In genomic region chr21:29434982-29435381, GRCh38 we compare ENCODE assay signal across 8 cellular contexts.
A peak's percentile ranks its signal among the peaks of the same experiment; 100 is the strongest.
DNase-seq lines count a peak whose midpoint lies in the region; ATAC-seq, FAIRE-seq and TF ChIP-seq lines count a peak whose summit lies in the region.
"Not testable (repeated sequence)": the region's sequence is repeated elsewhere in the genome, so short reads cannot be mapped to it uniquely, and the experiment has no call there.

No MANE protein-coding gene starts in this region.

- peaks cover 28% of the 10 kb centered on the region for H3K4me1 ChIP-seq in CD4-positive, alpha-beta memory T cell (ENCODE audit: insufficient read depth, low read length)
- peaks cover 10% of the 10 kb centered on the region for H3K4me1 ChIP-seq in IMR-90 (ENCODE audit: control insufficient read depth, insufficient read depth, low read length)

- H3K9me3 Mint-ChIP-seq in CD4-positive, alpha-beta memory T cell; T-cell; activated CD8-positive, alpha-beta T cell treated with anti-CD3 and anti-CD28 coated beads for 36 hours; activated naive CD4-positive, alpha-beta T cell treated with anti-CD3 and anti-CD28 coated beads for 36 hours; memory B cell; stimulated activated memory B cell treated with anti-CD40 and anti-IgM and Interleukin-4, amounts not matched to agents 10 μg/mL and 1 μg/mL and 100 μg/mL, for 72 hours: not testable (repeated sequence)

- peak overlapping the region in 1 of 2 donors; percentile 9 for H3K4me3 ChIP-seq in CD4-positive, alpha-beta memory T cell (ENCODE audit: low read length in 2 of 2)
- H3K4me3 ChIP-seq in IMR-90 (ENCODE audit: insufficient read depth, low read depth, low read length): not testable (repeated sequence)

- not testable (repeated sequence) for H3K14ac ChIP-seq in IMR-90 (replicated peaks; ENCODE audit: low read depth, low read length)

- H3K56ac ChIP-seq in IMR-90 (ENCODE audit: extremely low read depth, insufficient read depth, low read length): not testable (repeated sequence)

- H3K18ac ChIP-seq in IMR-90 (ENCODE audit: low read depth, low read length): peak overlapping the region; percentile 89

- not testable (repeated sequence) for H3K27me3 Mint-ChIP-seq in CD4-positive, alpha-beta memory T cell; T-cell; activated CD8-positive, alpha-beta T cell treated with anti-CD3 and anti-CD28 coated beads for 36 hours; activated naive CD4-positive, alpha-beta T cell treated with anti-CD3 and anti-CD28 coated beads for 36 hours (ENCODE audit: low read depth); memory B cell; stimulated activated memory B cell treated with anti-CD40 and anti-IgM and Interleukin-4, amounts not matched to agents 10 μg/mL and 1 μg/mL and 100 μg/mL, for 72 hours

- in situ Hi-C loops in IMR-90 (cut with MboI; ENCODE audit: low sequenced_read_pairs): not testable (repeated sequence)

- H3K4ac ChIP-seq in IMR-90 (ENCODE audit: low read depth, low read length): not testable (repeated sequence)

- not testable (repeated sequence) for H2BK20ac ChIP-seq in IMR-90 (ENCODE audit: low read depth, low read length)

- not testable (repeated sequence) for H3K9me3 ChIP-seq in CD4-positive, alpha-beta memory T cell (ENCODE audit: control insufficient read depth in 1 of 2, low read length in 2 of 2); IMR-90 (ENCODE audit: control insufficient read depth, insufficient read depth, low read length)

- not testable (repeated sequence) for H4K8ac ChIP-seq in IMR-90 (ENCODE audit: low read depth in 2 of 2, low read length in 2 of 2)

- H3K79me1 ChIP-seq in IMR-90 (ENCODE audit: low read depth in 1 of 2, low read length in 2 of 2): peaks cover 4 to 13% of the 10 kb centered on the region in 2 experiments; a peak in 3 of 4 replicates

- not testable (repeated sequence) for DNase-seq in CD4-positive, alpha-beta memory T cell; IMR-90; T-cell; activated CD8-positive, alpha-beta T cell treated with anti-CD3 and anti-CD28 coated beads for 36 hours; activated naive CD4-positive, alpha-beta T cell treated with anti-CD3 and anti-CD28 coated beads for 36 hours; memory B cell (ENCODE audit: low spot score in 2 of 2); urothelium cell line (ENCODE audit: low spot score)

- not testable (repeated sequence) for H3K23ac ChIP-seq in IMR-90 (ENCODE audit: low read depth, low read length)

- peak; percentile 97 for FAIRE-seq in urothelium cell line (lab: Jason Lieb, UNC)

- POLR2A ChIA-PET in CD4-positive, alpha-beta memory T cell (lab: Charles Lee; ENCODE audit: partially characterized antibody): interaction anchor here (2.3 kb wide), 1 partner anchor 14 kb away, joined by 15 read pairs; no protein-coding TSS in a partner anchor
- POLR2A ChIA-PET in IMR-90 (lab: Charles Lee; ENCODE audit: unreplicated experiment); T-cell (lab: Charles Lee): not testable (repeated sequence)
- POLR2A ChIA-PET in activated CD8-positive, alpha-beta T cell treated with anti-CD3 and anti-CD28 coated beads for 36 hours (lab: Charles Lee): interaction anchor here (0.9 kb wide), 1 partner anchor 15 kb away, joined by 3 read pairs; no protein-coding TSS in a partner anchor

- not testable (repeated sequence) for H3K9ac ChIP-seq in IMR-90 (ENCODE audit: low read depth, low read length)

- not testable (repeated sequence) for H4K91ac ChIP-seq in IMR-90 (ENCODE audit: insufficient read depth, low read depth, low read length)

- H2AK9ac ChIP-seq in IMR-90 (replicated peaks; ENCODE audit: low read depth, low read length, poor library complexity): not testable (repeated sequence)

- WGBS in IMR-90 (ENCODE audit: extremely low coverage in 2 of 2, insufficient read length in 1 of 2), 2 experiments: no CpG with 5 or more reads among the region's 2 CpGs

- H2AK5ac ChIP-seq in IMR-90 (ENCODE audit: low read depth, low read length): not testable (repeated sequence)

- not testable (repeated sequence) for H3K27ac ChIP-seq in CD4-positive, alpha-beta memory T cell (ENCODE audit: low read depth, low read length); IMR-90 (ENCODE audit: insufficient read depth, low read length)

- BruUV-seq in IMR-90 (replicated peaks; lab: Mats Ljungman, UMichigan): not testable (repeated sequence)

- not testable (repeated sequence) for H3K36me3 Mint-ChIP-seq in CD4-positive, alpha-beta memory T cell; T-cell; activated naive CD4-positive, alpha-beta T cell treated with anti-CD3 and anti-CD28 coated beads for 36 hours (ENCODE audit: low read depth); memory B cell
- peaks cover 19% of the 10 kb centered on the region for H3K36me3 Mint-ChIP-seq in activated CD8-positive, alpha-beta T cell treated with anti-CD3 and anti-CD28 coated beads for 36 hours (ENCODE audit: low read depth)
- peaks cover 19% of the 10 kb centered on the region for H3K36me3 Mint-ChIP-seq in stimulated activated memory B cell treated with anti-CD40 and anti-IgM and Interleukin-4, amounts not matched to agents 10 μg/mL and 1 μg/mL and 100 μg/mL, for 72 hours

- not testable (repeated sequence) for H2BK5ac ChIP-seq in IMR-90 (ENCODE audit: low read depth, low read length, poor library complexity, severe bottlenecking)

- not testable (repeated sequence) for H3K9me1 ChIP-seq in IMR-90 (ENCODE audit: insufficient read depth, low read length)

- not testable (repeated sequence) for TF ChIP-seq RAD21 in IMR-90 (IDR thresholded peaks at IDR 0.05; ENCODE audit: low read length)

- H3K27ac Mint-ChIP-seq in CD4-positive, alpha-beta memory T cell: peak overlapping the region in 1 of 7 donors; percentile 73
- H3K27ac Mint-ChIP-seq in T-cell: peak overlapping the region in 1 of 2 donors; percentile 4
- H3K27ac Mint-ChIP-seq in activated CD8-positive, alpha-beta T cell treated with anti-CD3 and anti-CD28 coated beads for 36 hours: peak overlapping the region; percentile 93
- H3K27ac Mint-ChIP-seq in activated naive CD4-positive, alpha-beta T cell treated with anti-CD3 and anti-CD28 coated beads for 36 hours: peak overlapping the region; percentile 86
- H3K27ac Mint-ChIP-seq in memory B cell: not testable (repeated sequence)
- peak overlapping the region; percentile 69 for H3K27ac Mint-ChIP-seq in stimulated activated memory B cell treated with anti-CD40 and anti-IgM and Interleukin-4, amounts not matched to agents 10 μg/mL and 1 μg/mL and 100 μg/mL, for 72 hours

- peaks cover 22 to 54% (median 25%) of the 10 kb centered on the region in 4 donors for H3K4me1 Mint-ChIP-seq in CD4-positive, alpha-beta memory T cell
- peaks cover 27 to 39% (median 35%) of the 10 kb centered on the region in 3 donors for H3K4me1 Mint-ChIP-seq in T-cell
- peaks cover 45% of the 10 kb centered on the region for H3K4me1 Mint-ChIP-seq in activated CD8-positive, alpha-beta T cell treated with anti-CD3 and anti-CD28 coated beads for 36 hours (ENCODE audit: low read depth)
- peaks cover 47% of the 10 kb centered on the region for H3K4me1 Mint-ChIP-seq in activated naive CD4-positive, alpha-beta T cell treated with anti-CD3 and anti-CD28 coated beads for 36 hours (ENCODE audit: low read depth)
- peaks cover 12% of the 10 kb centered on the region for H3K4me1 Mint-ChIP-seq in memory B cell
- peaks cover 13% of the 10 kb centered on the region for H3K4me1 Mint-ChIP-seq in stimulated activated memory B cell treated with anti-CD40 and anti-IgM and Interleukin-4, amounts not matched to agents 10 μg/mL and 1 μg/mL and 100 μg/mL, for 72 hours

- not testable (repeated sequence) for H3K36me3 ChIP-seq in CD4-positive, alpha-beta memory T cell (ENCODE audit: insufficient read depth, low read length); IMR-90 (ENCODE audit: control insufficient read depth, insufficient read depth, low read length)

- not testable (repeated sequence) for ATAC-seq in IMR-90 (ENCODE audit: low read depth); T-cell (replicated peaks in 1 of 4); activated CD8-positive, alpha-beta T cell treated with anti-CD3 and anti-CD28 coated beads for 36 hours; stimulated activated memory B cell treated with anti-CD40 and anti-IgM and Interleukin-4, amounts not matched to agents 10 μg/mL and 1 μg/mL and 100 μg/mL, for 72 hours
- peak; percentile 48 for ATAC-seq in memory B cell (ENCODE audit: low read depth)

- 0 out of 2 replicates have a peak overlapping the region, but pooled peaks have one; percentile 73 for H2BK120ac ChIP-seq in IMR-90 (ENCODE audit: low read depth, low read length)

- not testable (repeated sequence) for TF ChIP-seq CTCF in IMR-90 (conservative IDR thresholded peaks at IDR 0.05; ENCODE audit: low read depth, low read length); activated CD8-positive, alpha-beta T cell treated with anti-CD3 and anti-CD28 coated beads for 36 hours (IDR thresholded peaks at IDR 0.05)

- peak overlapping the region; percentile 100 for H4K5ac ChIP-seq in IMR-90 (ENCODE audit: low read depth, low read length)

- peak overlapping the region in 7 of 8 donors; percentile 20 to 92 (median 68) for H3K4me3 Mint-ChIP-seq in CD4-positive, alpha-beta memory T cell
- H3K4me3 Mint-ChIP-seq in T-cell: peak overlapping the region in 2 of 3 donors; percentile 36 to 43
- peak overlapping the region; percentile 75 for H3K4me3 Mint-ChIP-seq in activated CD8-positive, alpha-beta T cell treated with anti-CD3 and anti-CD28 coated beads for 36 hours
- H3K4me3 Mint-ChIP-seq in activated naive CD4-positive, alpha-beta T cell treated with anti-CD3 and anti-CD28 coated beads for 36 hours: peak overlapping the region; percentile 41
- H3K4me3 Mint-ChIP-seq in memory B cell; stimulated activated memory B cell treated with anti-CD40 and anti-IgM and Interleukin-4, amounts not matched to agents 10 μg/mL and 1 μg/mL and 100 μg/mL, for 72 hours: not testable (repeated sequence)

- H3K4me2 ChIP-seq in IMR-90 (ENCODE audit: low read depth, low read length): not testable (repeated sequence)

- TF ChIP-seq POLR2A in IMR-90 (IDR thresholded peaks at IDR 0.05; ENCODE audit: low read depth, low read length): not testable (repeated sequence)

- H2BK15ac ChIP-seq in IMR-90 (ENCODE audit: low read depth, low read length): not testable (repeated sequence)

- not testable (repeated sequence) for H4K20me1 ChIP-seq in IMR-90 (ENCODE audit: insufficient read depth, low read length)

- H3K27me3 ChIP-seq in CD4-positive, alpha-beta memory T cell (ENCODE audit: insufficient read depth, low read length); IMR-90 (ENCODE audit: control insufficient read depth, insufficient read depth, low read length): not testable (repeated sequence)

- CTCF ChIA-PET in CD4-positive, alpha-beta memory T cell (lab: Charles Lee; ENCODE audit: partially characterized antibody); IMR-90 (lab: Yijun Ruan, JAX); T-cell (lab: Charles Lee); activated CD8-positive, alpha-beta T cell treated with anti-CD3 and anti-CD28 coated beads for 36 hours (lab: Charles Lee); activated naive CD4-positive, alpha-beta T cell treated with anti-CD3 and anti-CD28 coated beads for 36 hours (lab: Charles Lee): not testable (repeated sequence)

- dilution Hi-C loops in IMR-90 (cut with HindIII; ENCODE audit: low sequenced_read_pairs, unreplicated experiment): not testable (repeated sequence)

- H2AFZ ChIP-seq in IMR-90 (replicated peaks; ENCODE audit: low read length, poor library complexity): not testable (repeated sequence)

- intact Hi-C loops in CD4-positive, alpha-beta memory T cell (cut with micrococcal nuclease); activated CD8-positive, alpha-beta T cell treated with anti-CD3 and anti-CD28 coated beads for 36 hours (cut with micrococcal nuclease): not testable (repeated sequence)
- intact Hi-C loops in IMR-90 (cut with micrococcal nuclease): loop anchor here (5.0 kb wide), 1 partner anchor 53 kb away; no protein-coding TSS in a partner anchor
- intact Hi-C loops in activated naive CD4-positive, alpha-beta T cell treated with anti-CD3 and anti-CD28 coated beads for 36 hours (cut with micrococcal nuclease): loop anchor here (1.0 to 10.0 kb wide), 10 partner anchors 8 to 1280 kb away; partner anchors contain the start of genes CCT8, KRTAP21-3 and USP16
